ENCODE assay signal across 14 cellular contexts in the genomic region with DNA sequence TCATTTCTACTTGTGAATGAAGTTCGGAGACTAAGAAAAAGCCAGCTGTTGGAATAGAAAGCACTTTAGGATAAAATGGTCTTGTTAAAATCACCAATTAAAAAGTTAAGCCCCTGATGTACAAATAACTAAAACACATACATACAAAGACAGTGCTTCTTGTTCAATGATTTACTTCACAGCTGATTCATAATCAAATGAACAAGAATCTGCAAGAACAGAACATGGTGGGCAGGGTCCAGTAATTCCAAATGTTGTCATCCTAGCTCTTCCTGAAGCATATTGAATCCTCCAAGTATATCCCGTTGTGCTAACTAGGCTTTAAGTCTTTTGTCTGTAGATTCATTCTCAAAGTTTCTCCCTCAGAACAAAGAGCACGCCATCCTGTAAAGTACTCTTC.
"Had no signal": no experiment of that assay in that cellular context is flagged by ENCODE, and none has a peak within 500 bp of the region (broad histone marks: within the 10 kb centered on the region; RNA-seq: fewer than 3 reads in every experiment).

No MANE protein-coding gene starts in this region.

- H3K4me1 Mint-ChIP-seq: nephron progenitor cell, T-cell had no signal

- DNase-seq: activated effector memory CD4-positive, alpha-beta T cell treated with Interleukin-2 at 50 U/mL for 16 hours; activated naive CD4-positive, alpha-beta T cell treated with anti-CD3 and anti-CD28 coated beads, Interleukin-2, amount 50 U/mL, for 16 hours; effector CD8-positive, alpha-beta T cell; esophagus squamous epithelium; left cardiac atrium; lower lobe of right lung; nephron progenitor cell; nucleus accumbens; T-cell had no signal

- H3K27me3 ChIP-seq: esophagus squamous epithelium, tibial nerve had no signal

- H3K4me1 ChIP-seq: esophagus squamous epithelium, lower lobe of right lung, tibial nerve had no signal

- H3K9me3 Mint-ChIP-seq: stimulated activated naive CD8-positive, alpha-beta T cell treated with anti-CD3 and anti-CD28 coated beads, Interleukin-15, Interleukin-2, amounts not matched to agents 100 ng/mL and 50 ng/mL, for 24 hours had no signal

- ATAC-seq: activated CD4-positive, CD25-positive, alpha-beta regulatory T cell treated with anti-CD3 and anti-CD28 coated beads, Interleukin-2, amount 50 U/mL, for 24 hours; left cardiac atrium; lower lobe of right lung; T-cell had no signal

- H3K27ac Mint-ChIP-seq: dendritic cell treated with granulocyte-macrophage colony-stimulating factor and Interleukin-4, amounts not matched to agents 40 ng/mL and 50 ng/mL, for 4 days; stimulated activated naive CD8-positive, alpha-beta T cell treated with anti-CD3 and anti-CD28 coated beads, Interleukin-15, Interleukin-2, amounts not matched to agents 100 ng/mL and 50 ng/mL, for 24 hours had no signal

- H3K4me3 ChIP-seq: esophagus squamous epithelium, lower lobe of right lung, skin epidermis, tibial nerve had no signal

- H3K4me3 Mint-ChIP-seq: dendritic cell treated with granulocyte-macrophage colony-stimulating factor and Interleukin-4, amounts not matched to agents 40 ng/mL and 50 ng/mL, for 4 days; nephron progenitor cell; stimulated activated naive CD8-positive, alpha-beta T cell treated with anti-CD3 and anti-CD28 coated beads, Interleukin-15, Interleukin-2, amounts not matched to agents 100 ng/mL and 50 ng/mL, for 24 hours; T-cell had no signal

- H3K27ac ChIP-seq: esophagus squamous epithelium, lower lobe of right lung, skin epidermis, tibial nerve had no signal

- H3K27me3 Mint-ChIP-seq: dendritic cell treated with granulocyte-macrophage colony-stimulating factor and Interleukin-4, amounts not matched to agents 40 ng/mL and 50 ng/mL, for 4 days; stimulated activated naive CD8-positive, alpha-beta T cell treated with anti-CD3 and anti-CD28 coated beads, Interleukin-15, Interleukin-2, amounts not matched to agents 100 ng/mL and 50 ng/mL, for 24 hours; T-cell had no signal
